Comparison of ENCODE assay signal across 27 cellular contexts in genomic region chr20:59745716-59746115, GRCh38.
"Had no signal": no experiment of that assay in that cellular context is flagged by ENCODE, and none has a peak within 500 bp of the region (broad histone marks: within the 10 kb centered on the region; RNA-seq: fewer than 3 reads in every experiment).

No MANE protein-coding gene starts in this region.

- H3K27me3 ChIP-seq: right lobe of liver, sigmoid colon, thyroid gland, upper lobe of left lung, uterus had no signal

- H3K4me2 ChIP-seq: neural progenitor cell had no signal

- H3K36me3 Mint-ChIP-seq: naive thymus-derived CD4-positive, alpha-beta T cell; natural killer cell; neural progenitor cell; stimulated activated effector memory CD8-positive, alpha-beta T cell treated with anti-CD3 and anti-CD28 coated beads, Interleukin-12 subunit alpha, Interleukin-12 subunit beta, amount 100 ng/mL, for 72 hours had no signal

- H3K4me3 ChIP-seq: neural progenitor cell, pancreas, psoas muscle, right lobe of liver, sigmoid colon, thoracic aorta, thyroid gland, tibial nerve, upper lobe of left lung, uterus had no signal

- H3K9me3 ChIP-seq: neutrophil, pancreas, psoas muscle, right lobe of liver, sigmoid colon, thoracic aorta, thyroid gland, tibial nerve, upper lobe of left lung, uterus had no signal

- H3K4me1 Mint-ChIP-seq: naive thymus-derived CD4-positive, alpha-beta T cell; natural killer cell; stimulated activated naive CD8-positive, alpha-beta T cell treated with anti-CD3 and anti-CD28 coated beads, Interleukin-15, amount 100 ng/mL, for 72 hours had no signal

- H3K36me3 ChIP-seq: neural progenitor cell, neutrophil, pancreas, right lobe of liver, sigmoid colon, thoracic aorta, thyroid gland, tibial nerve, upper lobe of left lung, uterus had no signal

- H3K9ac ChIP-seq: neural progenitor cell had no signal

- FAIRE-seq: pancreas, small intestine had no signal

- H3K4me3 Mint-ChIP-seq: naive thymus-derived CD4-positive, alpha-beta T cell; natural killer cell; nephron; neural progenitor cell; stimulated activated effector memory CD8-positive, alpha-beta T cell treated with anti-CD3 and anti-CD28 coated beads, Interleukin-12 subunit alpha, Interleukin-12 subunit beta, amount 100 ng/mL, for 72 hours; stimulated activated naive CD8-positive, alpha-beta T cell treated with anti-CD3 and anti-CD28 coated beads, Interleukin-15, amount 100 ng/mL, for 72 hours had no signal

- H2AFZ ChIP-seq: neural progenitor cell had no signal

- H3K4me1 ChIP-seq: neural progenitor cell, pancreas, psoas muscle, right lobe of liver, uterus had no signal

- DNase-seq: naive thymus-derived CD4-positive, alpha-beta T cell; natural killer cell; nucleus accumbens; pancreas; psoas muscle; right cardiac atrium; right lobe of liver; sigmoid colon; small intestine; stimulated activated CD4-positive, alpha-beta T cell treated with anti-CD3 and anti-CD28 coated beads, Interleukin-15, amount 100 ng/mL, for 24 hours; stimulated activated CD4-positive, alpha-beta T cell treated with anti-CD3 and anti-CD28 coated beads, Interleukin-2, amount 100 ng/mL, for 24 hours; stimulated activated CD4-positive, alpha-beta T cell treated with anti-CD3 and anti-CD28 coated beads, Interleukin-2, amount 100 ng/mL, for 48 hours; stimulated activated CD4-positive, alpha-beta T cell treated with anti-CD3 and anti-CD28 coated beads, Interleukin-4, amount 100 ng/mL, for 24 hours; stimulated activated naive CD4-positive, alpha-beta T cell; stimulated activated naive CD8-positive, alpha-beta T cell treated with anti-CD3 and anti-CD28 coated beads, Interleukin-15, amount 100 ng/mL, for 72 hours; stimulated activated naive CD8-positive, alpha-beta T cell treated with anti-CD3 and anti-CD28 coated beads, Interleukin-15, Interleukin-2, amounts not matched to agents 100 U/mL and 50 U/mL, for 24 hours; thyroid gland; trophoblast cell; upper lobe of left lung; uterus had no signal

- H3K27ac ChIP-seq: neural progenitor cell, neutrophil, pancreas, psoas muscle, right lobe of liver, sigmoid colon, thoracic aorta, thyroid gland, tibial nerve, upper lobe of left lung, uterus had no signal

- H3K27ac Mint-ChIP-seq: naive thymus-derived CD4-positive, alpha-beta T cell; natural killer cell; nephron; neural progenitor cell; progenitor cell of endocrine pancreas; stimulated activated effector memory CD8-positive, alpha-beta T cell treated with anti-CD3 and anti-CD28 coated beads, Interleukin-12 subunit alpha, Interleukin-12 subunit beta, amount 100 ng/mL, for 72 hours; stimulated activated naive CD8-positive, alpha-beta T cell treated with anti-CD3 and anti-CD28 coated beads, Interleukin-15, amount 100 ng/mL, for 72 hours had no signal

- H3K9me3 Mint-ChIP-seq: natural killer cell; neural progenitor cell; stimulated activated effector memory CD8-positive, alpha-beta T cell treated with anti-CD3 and anti-CD28 coated beads, Interleukin-12 subunit alpha, Interleukin-12 subunit beta, amount 100 ng/mL, for 72 hours; stimulated activated naive CD8-positive, alpha-beta T cell treated with anti-CD3 and anti-CD28 coated beads, Interleukin-15, amount 100 ng/mL, for 72 hours had no signal

- ATAC-seq: naive thymus-derived CD4-positive, alpha-beta T cell; natural killer cell; pancreas; psoas muscle; right cardiac atrium; right lobe of liver; stimulated activated effector memory CD8-positive, alpha-beta T cell treated with anti-CD3 and anti-CD28 coated beads, Interleukin-12 subunit alpha, Interleukin-12 subunit beta, amount 100 ng/mL, for 72 hours; stimulated activated naive CD8-positive, alpha-beta T cell treated with anti-CD3 and anti-CD28 coated beads, Interleukin-15, Interleukin-2, amounts not matched to agents 100 U/mL and 50 U/mL, for 24 hours had no signal
